Comparison of ENCODE assay signal across 19 cellular contexts in the genomic region with DNA sequence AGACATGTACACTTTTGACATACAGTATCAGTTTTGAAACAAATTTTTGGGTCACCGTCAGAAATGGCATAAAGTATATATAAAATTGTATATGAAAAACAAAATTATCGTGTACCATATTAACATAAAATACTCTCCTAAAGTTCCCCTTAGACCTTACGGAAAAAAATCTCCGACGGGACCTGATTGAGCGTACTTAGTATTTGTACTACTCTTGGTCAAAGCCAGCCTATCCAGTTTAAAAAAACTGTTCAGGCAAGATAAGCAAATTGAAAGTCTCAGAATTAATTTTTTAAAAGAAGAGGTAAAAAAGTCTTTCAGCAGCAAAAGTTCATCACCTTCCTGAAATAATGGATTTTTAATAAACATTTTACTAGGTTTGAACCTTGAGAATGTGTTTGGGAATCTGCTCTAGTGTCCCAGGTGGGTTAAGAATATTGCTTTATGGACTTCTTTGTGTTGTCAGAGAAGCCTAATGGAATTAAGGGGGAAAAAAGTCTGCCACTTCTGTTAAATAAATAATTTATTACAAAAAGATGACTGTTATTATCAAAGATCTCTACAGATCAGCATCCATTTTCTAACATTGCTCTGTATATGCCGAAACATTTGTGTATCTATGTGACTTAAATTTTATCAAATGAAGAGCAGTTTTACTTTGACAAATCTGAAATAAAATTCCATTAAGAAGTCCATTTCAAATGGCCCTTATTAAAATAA. TPM values are rescaled to one million over a fixed set of nuclear protein-coding genes. Genes with fewer than 3 reads are reported as not detected.
DNase-seq lines count a peak whose midpoint lies in the region; ATAC-seq and TF ChIP-seq lines count a peak whose summit lies in the region.
"Had no signal": no experiment of that assay in that cellular context is flagged by ENCODE, and none has a peak within 500 bp of the region (broad histone marks: within the 10 kb centered on the region; RNA-seq: fewer than 3 reads in every experiment).

No MANE protein-coding gene starts in this region.

- H3K27me3 Mint-ChIP-seq in activated naive CD4-positive, alpha-beta T cell treated with anti-CD3 and anti-CD28 coated beads, Interleukin-2, amount 50 U/mL, for 24 hours: no peaks in the 10 kb centered on the region
- no peaks in the 10 kb centered on the region for H3K27me3 Mint-ChIP-seq in activated naive CD4-positive, alpha-beta T cell treated with anti-CD3 and anti-CD28 coated beads for 36 hours (ENCODE audit: low read depth)
- no peaks in the 10 kb centered on the region for H3K27me3 Mint-ChIP-seq in naive thymus-derived CD4-positive, alpha-beta T cell
- H3K27me3 Mint-ChIP-seq: activated CD4-positive, alpha-beta memory T cell treated with anti-CD3 and anti-CD28 coated beads, Interleukin-2, amount 10 ng/mL, durations not matched to agents 7 days and 5 days; CD8-positive, alpha-beta memory T cell; stimulated activated naive B cell treated with anti-CD40 and anti-IgM and Interleukin-4, amounts not matched to agents 10 μg/mL and 1 μg/mL and 100 μg/mL, for 72 hours had no signal

- H3K27ac ChIP-seq in naive thymus-derived CD4-positive, alpha-beta T cell (ENCODE audit: low read depth, low read length): peak overlapping the region; percentile 29
- H3K27ac ChIP-seq in thyroid gland: peak overlapping the region; percentile 50 to 74 (median 66)

- CTCF ChIA-PET in activated naive CD4-positive, alpha-beta T cell treated with anti-CD3 and anti-CD28 coated beads for 36 hours (lab: Charles Lee): no interaction called here
- CTCF ChIA-PET in naive thymus-derived CD4-positive, alpha-beta T cell (lab: Charles Lee): no interaction called here

- no peaks in the 10 kb centered on the region for H3K9me3 Mint-ChIP-seq in activated naive CD4-positive, alpha-beta T cell treated with anti-CD3 and anti-CD28 coated beads, Interleukin-2, amount 50 U/mL, for 24 hours
- H3K9me3 Mint-ChIP-seq in activated naive CD4-positive, alpha-beta T cell treated with anti-CD3 and anti-CD28 coated beads for 36 hours: no peaks in the 10 kb centered on the region
- peaks cover 0 to 5% (median 0%) of the 10 kb centered on the region in 11 donors for H3K9me3 Mint-ChIP-seq in naive thymus-derived CD4-positive, alpha-beta T cell
- H3K9me3 Mint-ChIP-seq: activated CD4-positive, alpha-beta memory T cell treated with anti-CD3 and anti-CD28 coated beads, Interleukin-2, amount 10 ng/mL, durations not matched to agents 7 days and 5 days; activated T-cell treated with anti-CD3 and anti-CD28 coated beads, Interleukin-2, amount 50 U/mL, for 72 hours; CD8-positive, alpha-beta memory T cell; neural crest cell; stimulated activated naive B cell treated with anti-CD40 and anti-IgM and Interleukin-4, amounts not matched to agents 10 μg/mL and 1 μg/mL and 100 μg/mL, for 72 hours had no signal

- POLR2A ChIA-PET in naive thymus-derived CD4-positive, alpha-beta T cell (lab: Charles Lee): interaction anchor here (2.8 to 5.6 kb wide), 3 partner anchors 47 to 67 kb away, joined by 9 to 100 read pairs (median 22); a partner anchor contains a TSS

- peaks cover 11 to 14% of the 10 kb centered on the region in 2 donors for H3K4me1 ChIP-seq in naive thymus-derived CD4-positive, alpha-beta T cell (ENCODE audit: control insufficient read depth in 2 of 2, insufficient read depth in 2 of 2, low read length in 2 of 2)
- peaks cover 26 to 44% of the 10 kb centered on the region in 2 donors for H3K4me1 ChIP-seq in thyroid gland

- H3K4me3 ChIP-seq in naive thymus-derived CD4-positive, alpha-beta T cell (ENCODE audit: low read length): no peak overlapping the region
- H3K4me3 ChIP-seq in thyroid gland (replicated peaks in 1 of 3): peak overlapping the region in 2 of 3 donors; percentile 1 to 13

- H3K9me3 ChIP-seq in naive thymus-derived CD4-positive, alpha-beta T cell (ENCODE audit: control insufficient read depth in 2 of 3, low read length in 3 of 3): no peaks in the 10 kb centered on the region
- H3K9me3 ChIP-seq in thyroid gland: no peaks in the 10 kb centered on the region

- 46 to 60% methylated on average over 7 of the region's 7 CpGs for WGBS in thyroid gland, 2 donors

- no peak for TF ChIP-seq POLR2A in thyroid gland (IDR thresholded peaks at IDR 0.05)

- no peak overlapping the region for H3K27ac Mint-ChIP-seq in activated naive CD4-positive, alpha-beta T cell treated with anti-CD3 and anti-CD28 coated beads, Interleukin-2, amount 50 U/mL, for 24 hours
- no peak overlapping the region for H3K27ac Mint-ChIP-seq in activated naive CD4-positive, alpha-beta T cell treated with anti-CD3 and anti-CD28 coated beads for 36 hours
- H3K27ac Mint-ChIP-seq in naive thymus-derived CD4-positive, alpha-beta T cell: peak overlapping the region in 5 of 9 donors; percentile 39 to 91 (median 54)
- H3K27ac Mint-ChIP-seq: activated CD4-positive, alpha-beta memory T cell treated with anti-CD3 and anti-CD28 coated beads, Interleukin-2, amount 10 ng/mL, durations not matched to agents 7 days and 5 days had no signal

- no peak for ATAC-seq in naive thymus-derived CD4-positive, alpha-beta T cell
- ATAC-seq in HG03460 (IDR thresholded peaks at IDR 0.05; ENCODE audit: unreplicated experiment): no peak
- ATAC-seq in HG02759 (IDR thresholded peaks at IDR 0.05; ENCODE audit: unreplicated experiment): no peak
- ATAC-seq: activated T-cell treated with anti-CD3 and anti-CD28 coated beads, Interleukin-2, amount 50 U/mL, for 72 hours; stimulated activated naive B cell treated with anti-CD40 and anti-IgM and Interleukin-4, amounts not matched to agents 10 μg/mL and 1 μg/mL and 100 μg/mL, for 72 hours had no signal

- peaks cover 7% of the 10 kb centered on the region for H3K36me3 Mint-ChIP-seq in activated naive CD4-positive, alpha-beta T cell treated with anti-CD3 and anti-CD28 coated beads, Interleukin-2, amount 50 U/mL, for 24 hours
- no peaks in the 10 kb centered on the region for H3K36me3 Mint-ChIP-seq in activated naive CD4-positive, alpha-beta T cell treated with anti-CD3 and anti-CD28 coated beads for 36 hours (ENCODE audit: low read depth)
- H3K36me3 Mint-ChIP-seq in naive thymus-derived CD4-positive, alpha-beta T cell: peaks cover 0 to 7% (median 6%) of the 10 kb centered on the region in 5 donors

- H3K36me3 ChIP-seq in naive thymus-derived CD4-positive, alpha-beta T cell (ENCODE audit: control insufficient read depth in 2 of 3, insufficient read depth in 3 of 3, low read length in 3 of 3): no peaks in the 10 kb centered on the region
- H3K36me3 ChIP-seq in thyroid gland: no peaks in the 10 kb centered on the region

- no peak for DNase-seq in activated naive CD4-positive, alpha-beta T cell treated with anti-CD3 and anti-CD28 coated beads for 36 hours
- DNase-seq in cerebellar cortex (ENCODE audit: low spot score) (peak; percentile 51), thyroid gland (no peak), NCI-H1436 (lab: John Stamatoyannopoulos, UW) (no peak)
- no peak for DNase-seq in naive thymus-derived CD4-positive, alpha-beta T cell
- DNase-seq: activated CD4-positive, alpha-beta memory T cell treated with anti-CD3 and anti-CD28 coated beads, Interleukin-2, amount 10 ng/mL, durations not matched to agents 7 days and 5 days; activated T-cell treated with anti-CD3 and anti-CD28 coated beads, Interleukin-2, amount 50 U/mL, for 72 hours; CD8-positive, alpha-beta memory T cell; erythroblast; GF-D8; hippocampal formation; KG1; NCI-H1417 treated with DMSO at 0.1 percent for 48 hours; NCI-H446 treated with DMSO at 0.1 percent for 48 hours; stimulated activated naive B cell treated with anti-CD40 and anti-IgM and Interleukin-4, amounts not matched to agents 10 μg/mL and 1 μg/mL and 100 μg/mL, for 72 hours had no signal

- H3K4me1 Mint-ChIP-seq in activated naive CD4-positive, alpha-beta T cell treated with anti-CD3 and anti-CD28 coated beads, Interleukin-2, amount 50 U/mL, for 24 hours: peaks cover 82% of the 10 kb centered on the region
- peaks cover 53% of the 10 kb centered on the region for H3K4me1 Mint-ChIP-seq in activated naive CD4-positive, alpha-beta T cell treated with anti-CD3 and anti-CD28 coated beads for 36 hours (ENCODE audit: low read depth)
- peaks cover 15 to 85% (median 75%) of the 10 kb centered on the region in 7 donors for H3K4me1 Mint-ChIP-seq in naive thymus-derived CD4-positive, alpha-beta T cell

- H3K4me3 Mint-ChIP-seq in activated naive CD4-positive, alpha-beta T cell treated with anti-CD3 and anti-CD28 coated beads, Interleukin-2, amount 50 U/mL, for 24 hours: peak overlapping the region; percentile 20
- no peak overlapping the region for H3K4me3 Mint-ChIP-seq in activated naive CD4-positive, alpha-beta T cell treated with anti-CD3 and anti-CD28 coated beads for 36 hours
- H3K4me3 Mint-ChIP-seq in naive thymus-derived CD4-positive, alpha-beta T cell: peak overlapping the region in 7 of 10 donors; percentile 34 to 95 (median 88)
- H3K4me3 Mint-ChIP-seq: activated CD4-positive, alpha-beta memory T cell treated with anti-CD3 and anti-CD28 coated beads, Interleukin-2, amount 10 ng/mL, durations not matched to agents 7 days and 5 days; neural crest cell had no signal

- no peak for TF ChIP-seq CTCF in thyroid gland (IDR thresholded peaks at IDR 0.05)

- no peaks in the 10 kb centered on the region for H3K27me3 ChIP-seq in naive thymus-derived CD4-positive, alpha-beta T cell (ENCODE audit: control insufficient read depth in 2 of 2, insufficient read depth in 2 of 2, low read length in 2 of 2)
- no peaks in the 10 kb centered on the region for H3K27me3 ChIP-seq in thyroid gland

- intact Hi-C loops in activated naive CD4-positive, alpha-beta T cell treated with anti-CD3 and anti-CD28 coated beads for 36 hours (cut with micrococcal nuclease): no loop called here
- intact Hi-C loops in naive thymus-derived CD4-positive, alpha-beta T cell (cut with micrococcal nuclease): loop anchor here in 1 of 2 donors (10.0 kb wide), 1 partner anchor 274 kb away; no protein-coding TSS in a partner anchor
- intact Hi-C loops in thyroid gland (cut with DNase I): no loop called here

RNA-seq across cellular contexts. Expression of a gene that starts 48.6 kb away (rescaled TPM):
- 1 to 10 TPM; 4.5 to 4.7 TPM for total RNA-seq in activated naive CD4-positive, alpha-beta T cell treated with anti-CD3 and anti-CD28 coated beads for 36 hours
- 10 to 100 TPM; 14.9 to 69.5 (median 64.0) TPM for total RNA-seq in naive thymus-derived CD4-positive, alpha-beta T cell
- polyA plus RNA-seq in naive thymus-derived CD4-positive, alpha-beta T cell: 10 to 100 TPM; 24.4 to 27.0 TPM
- total RNA-seq in thyroid gland: 100 to 1,000 TPM; 148 to 242 (median 188) TPM

Comparison
In these comparisons a context has a peak if more than half of its experiments do, and no peak if none do; other contexts are left out.
1. H3K27ac Mint-ChIP-seq: peak in naive thymus-derived CD4-positive, alpha-beta T cell (5 of 9); none in activated naive CD4-positive, alpha-beta T cell treated with anti-CD3 and anti-CD28 coated beads, Interleukin-2, amount 50 U/mL, for 24 hours (single experiment) and activated naive CD4-positive, alpha-beta T cell treated with anti-CD3 and anti-CD28 coated beads for 36 hours (single experiment).